In the genomic region with DNA sequence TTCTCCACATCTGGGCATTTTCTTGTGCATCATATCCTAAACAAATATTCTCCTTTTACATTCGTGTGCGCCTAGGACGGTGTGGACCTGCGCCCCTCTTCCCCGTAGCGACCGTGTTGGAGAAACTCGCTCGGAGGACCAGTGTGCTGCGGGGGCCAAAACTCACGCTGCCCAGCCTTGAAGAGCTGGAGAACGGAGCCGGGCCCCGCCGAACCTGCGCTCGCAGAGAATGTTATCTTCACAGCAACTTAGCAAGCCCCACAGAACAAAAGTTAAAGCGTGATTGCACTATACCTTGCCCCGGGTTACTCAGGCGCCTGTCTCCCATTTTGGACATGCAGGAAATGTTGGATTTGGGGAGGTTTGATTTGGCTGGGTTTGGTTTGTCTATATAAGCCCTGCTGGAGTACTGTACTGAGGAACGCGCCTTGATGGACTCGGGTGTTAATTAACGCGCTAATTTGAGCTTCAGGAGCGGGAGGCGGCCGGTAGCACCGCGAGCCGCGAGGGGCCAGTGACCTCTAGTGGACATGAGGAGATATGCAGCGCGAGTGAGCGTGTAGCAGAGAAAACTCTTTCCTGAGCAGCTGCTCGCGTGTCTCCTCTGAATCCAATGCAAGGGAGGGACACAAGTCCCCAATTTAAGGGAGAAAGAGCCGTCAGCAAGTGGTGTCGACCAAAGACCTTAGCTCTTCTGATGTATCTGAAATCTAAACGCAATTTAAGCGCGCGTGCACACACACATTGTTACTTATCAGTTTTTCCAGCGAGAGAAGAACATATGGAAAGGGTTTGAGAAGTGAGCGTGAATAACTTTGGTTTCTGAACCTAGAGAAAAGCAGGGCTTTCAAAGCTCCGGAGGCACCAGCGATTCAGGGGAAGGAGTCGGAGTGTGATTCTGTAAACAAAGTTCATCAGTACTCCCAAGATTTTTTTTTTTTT, we compare ENCODE assay signal across 8 cellular contexts.
A peak's percentile ranks its signal among the peaks of the same experiment; 100 is the strongest.
DNase-seq lines count a peak whose midpoint lies in the region; ATAC-seq, FAIRE-seq and TF ChIP-seq lines count a peak whose summit lies in the region.

No MANE protein-coding gene starts in this region.

- no peak overlapping the region for H3K9ac ChIP-seq in keratinocyte (ENCODE audit: control insufficient read depth, extremely low read depth, insufficient read depth, low read length)

- TF ChIP-seq CTCF in WERI-Rb-1 (IDR thresholded peaks at IDR 0.05; ENCODE audit: low read depth, low read length) (peak; percentile 95), bronchial epithelial cell (IDR thresholded peaks at IDR 0.05; ENCODE audit: insufficient read depth, low read length, severe bottlenecking) (peak; percentile 98), keratinocyte (optimal IDR thresholded peaks at IDR 0.05 in 1 of 3, IDR thresholded peaks at IDR 0.05 in 1 of 3, conservative IDR thresholded peaks at IDR 0.05 in 1 of 3; ENCODE audit: extremely low read depth in 1 of 3, insufficient read depth in 2 of 3, low read length in 3 of 3) (peak; percentile 91 to 98 (median 97))

- H3K27me3 ChIP-seq in WERI-Rb-1 (ENCODE audit: insufficient read depth, low read depth, severe bottlenecking) (no peaks in the 10 kb centered on the region), bronchial epithelial cell (ENCODE audit: control insufficient read depth, insufficient read depth, low read length) (peaks cover 72% of the 10 kb centered on the region), keratinocyte (ENCODE audit: control insufficient read depth, extremely low read depth, insufficient read depth, low read length) (peaks cover 97% of the 10 kb centered on the region)

- H3K9me1 ChIP-seq in keratinocyte (ENCODE audit: control insufficient read depth, extremely low read depth, insufficient read depth, low read length) = no peaks in the 10 kb centered on the region

- no peaks in the 10 kb centered on the region for H3K36me3 ChIP-seq in WERI-Rb-1
- no peaks in the 10 kb centered on the region for H3K36me3 ChIP-seq in bronchial epithelial cell (ENCODE audit: control insufficient read depth, insufficient read depth, low read length)
- H3K36me3 ChIP-seq in keratinocyte (ENCODE audit: control insufficient read depth in 2 of 2, extremely low read depth in 1 of 2, insufficient read depth in 2 of 2, low read length in 2 of 2) = no peaks in the 10 kb centered on the region

- no peak for FAIRE-seq in bronchial epithelial cell (lab: Jason Lieb, UNC)
- FAIRE-seq in keratinocyte (lab: Jason Lieb, UNC) = peak; percentile 57

- H3K79me2 ChIP-seq in keratinocyte (ENCODE audit: control insufficient read depth, insufficient read depth, low read length) = no peaks in the 10 kb centered on the region

- ATAC-seq in HG02759 (IDR thresholded peaks at IDR 0.05; ENCODE audit: unreplicated experiment) = peak; percentile 88

- H4K20me1 ChIP-seq in keratinocyte (ENCODE audit: control insufficient read depth, extremely low read depth, insufficient read depth, low read length) = no peaks in the 10 kb centered on the region

- H3K9me3 ChIP-seq in WERI-Rb-1 (ENCODE audit: severe bottlenecking) = no peaks in the 10 kb centered on the region
- H3K9me3 ChIP-seq in keratinocyte (ENCODE audit: control insufficient read depth, low read depth, low read length) = no peaks in the 10 kb centered on the region

- dilution Hi-C loops in keratinocyte (cut with MboI; ENCODE audit: extremely low pct_ligation_motif_present, low sequenced_read_pairs) = no loop called here

- peak overlapping the region; percentile 66 for H3K4me2 ChIP-seq in keratinocyte (ENCODE audit: control insufficient read depth, extremely low read depth, insufficient read depth, low read depth, low read length)

- peaks cover 10% of the 10 kb centered on the region for H3K4me1 ChIP-seq in keratinocyte (ENCODE audit: control insufficient read depth, extremely low read depth, insufficient read depth, low read length)

- H3K4me3 ChIP-seq in WERI-Rb-1 (ENCODE audit: low read depth, low read length) = peak overlapping the region; percentile 33
- no peak overlapping the region for H3K4me3 ChIP-seq in bronchial epithelial cell (ENCODE audit: low read depth, low read length)
- peak overlapping the region in 1 of 3 experiments; percentile 10 for H3K4me3 ChIP-seq in keratinocyte (ENCODE audit: control insufficient read depth in 2 of 3, extremely low read depth in 1 of 3, insufficient read depth in 2 of 3, low read depth in 1 of 3, low read length in 3 of 3)

- DNase-seq in NCI-H510A treated with DMSO at 0.1 percent for 48 hours (lab: John Stamatoyannopoulos, UW) (peak; percentile 20), NCI-H510A (lab: John Stamatoyannopoulos, UW) (no peak), NCI-H1092 treated with DMSO at 0.1 percent for 48 hours (lab: John Stamatoyannopoulos, UW) (peak; percentile 26), WERI-Rb-1 (peak; percentile 57), bronchial epithelial cell (ENCODE audit: low read depth) (peak; percentile 33), keratinocyte (ENCODE audit: low read depth, low spot score) (peak; percentile 2)
- DNase-seq in stimulated activated CD4-positive, alpha-beta T cell treated with anti-CD3 and anti-CD28 coated beads, Interleukin-15, amount 100 ng/mL, for 48 hours (ENCODE audit: low read depth in 2 of 2) = peak; percentile 43 to 51

- H2AFZ ChIP-seq in keratinocyte (ENCODE audit: control insufficient read depth, low read length) = no peak overlapping the region

- H3K27ac ChIP-seq in WERI-Rb-1 (no peak overlapping the region), keratinocyte (ENCODE audit: control insufficient read depth, insufficient read depth, low read length) (no peak overlapping the region)
